21 cellular contexts compared by ENCODE assay signal in genomic region chr1:230108580-230108979, GRCh38. TPM values are rescaled to one million over a fixed set of nuclear protein-coding genes. Genes with fewer than 3 reads are reported as not detected.
DNase-seq lines count a peak whose midpoint lies in the region; ATAC-seq and TF ChIP-seq lines count a peak whose summit lies in the region.
"Had no signal": no experiment of that assay in that cellular context is flagged by ENCODE, and none has a peak within 500 bp of the region (broad histone marks: within the 10 kb centered on the region; RNA-seq: fewer than 3 reads in every experiment).

No MANE protein-coding gene starts in this region.

- intact Hi-C loops in activated CD4-positive, alpha-beta T cell treated with anti-CD3 and anti-CD28 coated beads for 36 hours (cut with DNase I, micrococcal nuclease): loop anchor here (5.0 to 10.0 kb wide), 3 partner anchors 444 to 666 kb away; partner anchors contain the start of gene ABCB10 (in 1 of the 2)

- no peaks in the 10 kb centered on the region for H3K27me3 Mint-ChIP-seq in activated CD4-positive, alpha-beta T cell treated with anti-CD3 and anti-CD28 coated beads for 36 hours
- H3K27me3 Mint-ChIP-seq in activated naive CD8-positive, alpha-beta T cell treated with anti-CD3 and anti-CD28 coated beads, Interleukin-2, amount 50 U/mL, for 24 hours: no peaks in the 10 kb centered on the region

- H3K9ac ChIP-seq in BLaER1: peak overlapping the region; percentile 47; the same call in 1 of the 2 replicates
- no peak overlapping the region for H3K9ac ChIP-seq in OCI-LY3 (ENCODE audit: low read length)

- in situ Hi-C loops in ACHN (cut with HindIII; ENCODE audit: low pct_ligation_motif_present, low pct_unique_long_range_greater_than_20kb, low sequenced_read_pairs): no loop called here

- TF ChIP-seq CTCF in OCI-LY3 (IDR thresholded peaks at IDR 0.05; ENCODE audit: low read depth, low read length): no peak

- H3K9me3 ChIP-seq in BLaER1 (no peaks in the 10 kb centered on the region), OCI-LY3 (ENCODE audit: insufficient read depth, low read length) (no peaks in the 10 kb centered on the region)
- H3K9me3 ChIP-seq: lower lobe of right lung, right atrium auricular region, SJSA1 had no signal

- no peaks in the 10 kb centered on the region for H3K9me3 Mint-ChIP-seq in activated CD4-positive, alpha-beta T cell treated with anti-CD3 and anti-CD28 coated beads for 36 hours (ENCODE audit: low read depth)
- H3K9me3 Mint-ChIP-seq in activated naive CD8-positive, alpha-beta T cell treated with anti-CD3 and anti-CD28 coated beads, Interleukin-2, amount 50 U/mL, for 24 hours: no peaks in the 10 kb centered on the region
- H3K9me3 Mint-ChIP-seq: type B pancreatic cell, WTC11 had no signal

- CTCF ChIA-PET in activated CD4-positive, alpha-beta T cell treated with anti-CD3 and anti-CD28 coated beads for 36 hours (lab: Charles Lee): interaction anchor here (0.8 to 1.0 kb wide), 2 partner anchors 18 to 35 kb away, joined by 3 read pairs; no protein-coding TSS in a partner anchor

- H3K4me3 ChIP-seq in BLaER1: no peak overlapping the region
- no peak overlapping the region for H3K4me3 ChIP-seq in OCI-LY3 (ENCODE audit: low read length)
- H3K4me3 ChIP-seq: hepatocyte, lower lobe of right lung, right atrium auricular region, SJSA1 had no signal

- H3K4me2 ChIP-seq in BLaER1 (peak overlapping the region; percentile 91), OCI-LY3 (ENCODE audit: low read length) (peak overlapping the region; percentile 65)
- H3K4me2 ChIP-seq: hepatocyte had no signal

- no peak overlapping the region for H3K4me3 Mint-ChIP-seq in activated CD4-positive, alpha-beta T cell treated with anti-CD3 and anti-CD28 coated beads for 36 hours
- H3K4me3 Mint-ChIP-seq in activated naive CD8-positive, alpha-beta T cell treated with anti-CD3 and anti-CD28 coated beads, Interleukin-2, amount 50 U/mL, for 24 hours: no peak overlapping the region
- H3K4me3 Mint-ChIP-seq: type B pancreatic cell, WTC11 had no signal

- H3K27ac ChIP-seq in BLaER1 (peak overlapping the region; percentile 77), OCI-LY3 (ENCODE audit: low read length) (no peak overlapping the region)
- H3K27ac ChIP-seq: hepatocyte, lower lobe of right lung, right atrium auricular region, SJSA1 had no signal

- H3K27ac Mint-ChIP-seq in activated CD4-positive, alpha-beta T cell treated with anti-CD3 and anti-CD28 coated beads for 36 hours: peak overlapping the region; percentile 94
- H3K27ac Mint-ChIP-seq in activated naive CD8-positive, alpha-beta T cell treated with anti-CD3 and anti-CD28 coated beads, Interleukin-2, amount 50 U/mL, for 24 hours: peak overlapping the region; percentile 92
- H3K27ac Mint-ChIP-seq: type B pancreatic cell, WTC11 had no signal

- no peak overlapping the region for H2AFZ ChIP-seq in OCI-LY3 (ENCODE audit: low read depth, low read length)
- H2AFZ ChIP-seq: hepatocyte had no signal

- ATAC-seq in activated CD4-positive, alpha-beta T cell treated with anti-CD3 and anti-CD28 coated beads for 36 hours: peak; percentile 7
- ATAC-seq in activated naive CD8-positive, alpha-beta T cell treated with anti-CD3 and anti-CD28 coated beads, Interleukin-2, amount 50 U/mL, for 24 hours: no peak
- ATAC-seq: lower lobe of right lung, Panc1, WTC11 had no signal

- H4K20me1 ChIP-seq in BLaER1 (peaks cover 75% of the 10 kb centered on the region), OCI-LY3 (ENCODE audit: insufficient read depth, low read length) (peaks cover 64% of the 10 kb centered on the region)

- H3K27me3 ChIP-seq in BLaER1: no peaks in the 10 kb centered on the region
- H3K27me3 ChIP-seq in OCI-LY3 (ENCODE audit: low read depth, low read length): no peaks in the 10 kb centered on the region; the same call in 1 of the 2 replicates
- H3K27me3 ChIP-seq: hepatocyte, right atrium auricular region, SJSA1 had no signal

- peak; percentile 66 for DNase-seq in activated CD4-positive, alpha-beta T cell treated with anti-CD3 and anti-CD28 coated beads for 36 hours
- DNase-seq in activated CD4-positive, alpha-beta T cell treated with anti-CD3 and anti-CD28 coated beads, Interleukin-2, amount 50 U/mL, for 1 hour: no peak
- DNase-seq in activated naive CD8-positive, alpha-beta T cell treated with anti-CD3 and anti-CD28 coated beads, Interleukin-2, amount 50 U/mL, for 24 hours: no peak
- DNase-seq in midbrain (lab: John Stamatoyannopoulos, UW): no peak
- no peak for DNase-seq in ACHN
- no peak for DNase-seq in hypothalamus (lab: John Stamatoyannopoulos, UW)
- DNase-seq: 8988T; activated T-cell treated with anti-CD3 and anti-CD28 coated beads for 4 hours; dermis blood vessel endothelial cell; lower lobe of right lung; NCI-H2029 treated with DMSO at 0.1 percent for 48 hours; NCI-H69; stimulated activated naive CD4-positive, alpha-beta T cell treated with Interleukin-2 at 50 U/mL for 16 hours had no signal

- peaks cover 100% of the 10 kb centered on the region for H3K4me1 Mint-ChIP-seq in activated CD4-positive, alpha-beta T cell treated with anti-CD3 and anti-CD28 coated beads for 36 hours
- peaks cover 96% of the 10 kb centered on the region for H3K4me1 Mint-ChIP-seq in activated naive CD8-positive, alpha-beta T cell treated with anti-CD3 and anti-CD28 coated beads, Interleukin-2, amount 50 U/mL, for 24 hours

- H3K36me3 ChIP-seq in BLaER1 (peaks cover 36% of the 10 kb centered on the region), OCI-LY3 (replicated peaks; ENCODE audit: low read depth, low read length) (peaks cover 4% of the 10 kb centered on the region)
- H3K36me3 ChIP-seq: lower lobe of right lung, right atrium auricular region had no signal

- H3K79me2 ChIP-seq in OCI-LY3 (ENCODE audit: low read length): peaks cover 84% of the 10 kb centered on the region

- H3K4me1 ChIP-seq in BLaER1: peaks cover 96% of the 10 kb centered on the region
- H3K4me1 ChIP-seq in OCI-LY3 (ENCODE audit: low read length): peaks cover 100% of the 10 kb centered on the region

- H3K36me3 Mint-ChIP-seq in activated CD4-positive, alpha-beta T cell treated with anti-CD3 and anti-CD28 coated beads for 36 hours (ENCODE audit: low read depth): peaks cover 13% of the 10 kb centered on the region
- H3K36me3 Mint-ChIP-seq in activated naive CD8-positive, alpha-beta T cell treated with anti-CD3 and anti-CD28 coated beads, Interleukin-2, amount 50 U/mL, for 24 hours (ENCODE audit: low read depth): peaks cover 15% of the 10 kb centered on the region
- H3K36me3 Mint-ChIP-seq: type B pancreatic cell had no signal

- POLR2A ChIA-PET in activated CD4-positive, alpha-beta T cell treated with anti-CD3 and anti-CD28 coated beads for 36 hours (lab: Charles Lee): interaction anchor here (0.5 kb wide), 1 partner anchor 526 kb away, joined by 4 read pairs; no protein-coding TSS in a partner anchor

RNA-seq across cellular contexts. Expression of gene GALNT2, which starts 41.5 kb away (rescaled TPM):
- total RNA-seq in activated CD4-positive, alpha-beta T cell treated with anti-CD3 and anti-CD28 coated beads for 36 hours: 10 to 100 TPM; 48.2 to 51.0 TPM
